In the genomic region with DNA sequence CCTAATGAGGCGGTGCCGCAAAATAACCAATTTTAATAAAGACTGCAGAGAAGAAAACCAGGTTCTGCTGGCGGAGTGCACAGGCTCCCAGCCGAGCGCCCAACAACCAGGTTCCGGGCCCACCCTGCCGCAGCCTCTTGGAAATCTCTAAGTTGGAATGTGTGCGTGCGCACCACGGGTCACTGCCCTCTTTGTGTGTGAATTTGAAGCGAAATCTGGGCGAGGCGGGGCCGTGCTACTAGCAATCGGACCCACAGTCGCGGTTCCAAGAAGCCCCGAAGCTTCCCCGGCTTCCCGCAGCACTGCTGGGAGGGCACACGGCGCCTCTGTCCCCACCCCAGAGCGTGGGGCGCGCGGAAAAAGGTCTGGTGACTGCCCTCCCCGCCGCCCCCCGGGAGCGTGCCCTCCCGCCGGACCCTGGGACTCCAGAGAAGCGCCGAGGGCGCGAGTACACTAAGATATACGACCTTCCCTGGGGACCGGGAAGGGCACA, we compare ENCODE assay signal across 8 cellular contexts. TPM values are rescaled to one million over a fixed set of nuclear protein-coding genes. Genes with fewer than 3 reads are reported as not detected.
DNase-seq lines count a peak whose midpoint lies in the region; ATAC-seq and TF ChIP-seq lines count a peak whose summit lies in the region.

No MANE protein-coding gene starts in this region.

- peak; percentile 24 for ATAC-seq in omental fat pad (ENCODE audit: low FRiP score)

- no peak for TF ChIP-seq CTCF in GM12865 (IDR thresholded peaks at IDR 0.05; ENCODE audit: insufficient read depth, low read depth, low read length, missing control alignments)
- TF ChIP-seq CTCF in HFFc6 (IDR thresholded peaks at IDR 0.05): no peak
- TF ChIP-seq CTCF in omental fat pad (IDR thresholded peaks at IDR 0.05): no peak

- peaks cover 2% of the 10 kb centered on the region; the same call in 1 of the 2 replicates for H3K27me3 Mint-ChIP-seq in HFFc6 (ENCODE audit: insufficient read depth)

- peak overlapping the region; percentile 93 for H3K4me3 Mint-ChIP-seq in HFFc6

- peak overlapping the region; percentile 81 for H3K27ac Mint-ChIP-seq in HFFc6

- H3K36me3 Mint-ChIP-seq in HFFc6 (ENCODE audit: low read depth): no peaks in the 10 kb centered on the region

- no peaks in the 10 kb centered on the region for H3K9me3 Mint-ChIP-seq in HFFc6

- peaks cover 46% of the 10 kb centered on the region for H3K4me1 Mint-ChIP-seq in HFFc6 (ENCODE audit: low read depth)

- DNase-seq in GM12865 (ENCODE audit: low read depth) (peak; percentile 84), HFFc6 (peak; percentile 50), NCI-H226 (peak; percentile 53), foreskin melanocyte (peak; percentile 61), omental fat pad (ENCODE audit: low spot score) (peak; percentile 73), globus pallidus (ENCODE audit: low spot score) (no peak), GOT3 (lab: John Stamatoyannopoulos, UW) (no peak)
- peak; percentile 82 for DNase-seq in activated effector memory CD4-positive, alpha-beta T cell treated with anti-CD3 and anti-CD28 coated beads, Interleukin-2, amount 50 U/mL, for 16 hours

- peak overlapping the region; percentile 77 for H3K4me3 ChIP-seq in GM12865 (ENCODE audit: low read depth, low read length)

RNA-seq across cellular contexts. Expression of a gene that starts 0.7 kb away (rescaled TPM):
- 1 to 10 TPM; 1.3 to 4.2 (median 1.8) TPM for total RNA-seq in HFFc6 (2021; fragmentation: NEBNext Ultra II Directional; extraction: Animal tissue kit (Norgen Biotek cat#: 25700))
- 100 to 1,000 TPM in 2 of 4 donors, 10 to 100 TPM in 2; 52.3 to 113 (median 78.9) TPM for total RNA-seq in omental fat pad

Comparison
In these comparisons a context has a peak if more than half of its experiments do, and no peak if none do; other contexts are left out.
1. DNase-seq: peak in GM12865 (single experiment), HFFc6 (single experiment), NCI-H226 (single experiment), activated effector memory CD4-positive, alpha-beta T cell treated with anti-CD3 and anti-CD28 coated beads, Interleukin-2, amount 50 U/mL, for 16 hours (single experiment), foreskin melanocyte (single experiment) and omental fat pad (single experiment); none in globus pallidus (single experiment) and GOT3 (single experiment).
2. RNA of a gene that starts 0.7 kb away (total RNA-seq): 52.3 to 113 TPM in omental fat pad; 1.3 to 4.2 TPM in HFFc6; every median in the first group is over 10 times any median in the second.